ENCODE assay signal across 13 cellular contexts in the genomic region with DNA sequence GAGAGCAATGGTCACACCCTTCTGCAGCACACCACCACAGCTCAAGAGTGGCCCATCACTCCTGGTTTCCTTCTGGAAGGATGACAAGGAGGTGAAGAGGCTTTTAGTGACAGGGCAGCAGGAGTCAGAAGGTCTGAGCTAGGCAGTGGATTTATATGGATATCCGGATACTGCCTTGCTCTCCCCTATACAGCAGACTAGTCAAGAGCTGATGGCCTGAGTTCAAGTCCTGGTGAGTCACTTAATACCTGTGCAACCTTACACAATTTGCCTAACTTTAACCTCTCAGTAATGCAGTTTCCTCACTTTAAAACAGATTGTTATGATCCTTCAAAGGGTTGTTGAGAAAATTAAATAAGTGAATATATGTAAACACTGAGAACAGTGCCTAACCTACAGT. TPM values are rescaled to one million over a fixed set of nuclear protein-coding genes. Genes with fewer than 3 reads are reported as not detected.
A peak's percentile ranks its signal among the peaks of the same experiment; 100 is the strongest.
DNase-seq lines count a peak whose midpoint lies in the region; ATAC-seq and TF ChIP-seq lines count a peak whose summit lies in the region.
"Had no signal": no experiment of that assay in that cellular context is flagged by ENCODE, and none has a peak within 500 bp of the region (broad histone marks: within the 10 kb centered on the region; RNA-seq: fewer than 3 reads in every experiment).

No MANE protein-coding gene starts in this region.

- H3K4me1 ChIP-seq in right lobe of liver (peaks cover 4 to 92% (median 53%) of the 10 kb centered on the region in 4 donors), transverse colon (peaks cover 36 to 65% (median 46%) of the 10 kb centered on the region in 4 donors)

- H3K27ac ChIP-seq in right lobe of liver (peak overlapping the region; percentile 88 to 95 (median 94)), transverse colon (peak overlapping the region; percentile 78 to 84 (median 82))

- no TSS peak for BruUV-seq in MCF 10A (replicated peaks; lab: Mats Ljungman, UMichigan)

- DNase-seq in activated CD4-positive, alpha-beta T cell treated with anti-CD3 and anti-CD28 coated beads, Interleukin-2, amount 10 ng/mL, durations not matched to agents 7 days and 5 days = no peak
- DNase-seq in activated CD4-positive, alpha-beta T cell treated with anti-CD3 and anti-CD28 coated beads, Interleukin-2, amount 50 U/mL, for 4 hours = no peak
- DNase-seq in MCF 10A (ENCODE audit: unreplicated experiment) (peak; percentile 73), right lobe of liver (no peak), transverse colon (no peak), putamen (ENCODE audit: low spot score) (no peak), pons (ENCODE audit: low spot score) (no peak), OCI-M1 (lab: John Stamatoyannopoulos, UW) (no peak)
- DNase-seq: activated T-cell treated with anti-CD3 and anti-CD28 coated beads, Interleukin-2, amount 50 U/mL, for 1 hour; aorta; GF-D8; NCI-H446 had no signal

- H3K27me3 ChIP-seq in right lobe of liver (no peaks in the 10 kb centered on the region), transverse colon (no peaks in the 10 kb centered on the region)

- no peaks in the 10 kb centered on the region for H3K27me3 Mint-ChIP-seq in activated CD4-positive, alpha-beta T cell treated with anti-CD3 and anti-CD28 coated beads, Interleukin-2, amount 10 ng/mL, durations not matched to agents 7 days and 5 days
- no peaks in the 10 kb centered on the region for H3K27me3 Mint-ChIP-seq in MCF 10A (ENCODE audit: insufficient read depth, unreplicated experiment)
- H3K27me3 Mint-ChIP-seq: IgD-negative memory B cell had no signal

- no peaks in the 10 kb centered on the region for H3K9me3 Mint-ChIP-seq in activated CD4-positive, alpha-beta T cell treated with anti-CD3 and anti-CD28 coated beads, Interleukin-2, amount 10 ng/mL, durations not matched to agents 7 days and 5 days
- no peaks in the 10 kb centered on the region for H3K9me3 Mint-ChIP-seq in MCF 10A (ENCODE audit: unreplicated experiment)
- H3K9me3 Mint-ChIP-seq: IgD-negative memory B cell had no signal

- TF ChIP-seq CTCF in MCF 10A (IDR thresholded peaks at IDR 0.05; ENCODE audit: unreplicated experiment) = no peak
- no peak for TF ChIP-seq CTCF in right lobe of liver (IDR thresholded peaks at IDR 0.05)
- no peak for TF ChIP-seq CTCF in transverse colon (IDR thresholded peaks at IDR 0.05)

- intact Hi-C loops in MCF 10A (cut with micrococcal nuclease) = no loop called here
- intact Hi-C loops in right lobe of liver (cut with DNase I) = no loop called here
- intact Hi-C loops in transverse colon (cut with DNase I; ENCODE audit: low total_unique reads) = no loop called here

- TF ChIP-seq POLR2A in right lobe of liver (IDR thresholded peaks at IDR 0.05) = no peak
- no peak for TF ChIP-seq POLR2A in transverse colon (IDR thresholded peaks at IDR 0.05)

- H3K4me3 ChIP-seq in right lobe of liver (no peak overlapping the region), transverse colon (no peak overlapping the region)

- H3K36me3 Mint-ChIP-seq in activated CD4-positive, alpha-beta T cell treated with anti-CD3 and anti-CD28 coated beads, Interleukin-2, amount 10 ng/mL, durations not matched to agents 7 days and 5 days (ENCODE audit: low read depth) = no peaks in the 10 kb centered on the region
- peaks cover 10% of the 10 kb centered on the region for H3K36me3 Mint-ChIP-seq in MCF 10A (ENCODE audit: insufficient read depth, unreplicated experiment)

- no peak for TF ChIP-seq EP300 in transverse colon (IDR thresholded peaks at IDR 0.05; ENCODE audit: low read depth)

- no peak for ATAC-seq in right lobe of liver

- in situ Hi-C loops in transverse colon (cut with MboI; ENCODE audit: low pct_ligation_motif_present in 1 of 4, low pct_unique_long_range_greater_than_20kb in 1 of 4, low sequenced_read_pairs in 3 of 4) = no loop called here

- CTCF ChIA-PET in activated CD4-positive, alpha-beta T cell treated with anti-CD3 and anti-CD28 coated beads, Interleukin-2, amount 10 ng/mL, durations not matched to agents 7 days and 5 days (lab: Charles Lee) = interaction anchor here (0.5 to 1.5 kb wide), 4 partner anchors 9 to 135 kb away, joined by 4 read pairs; no protein-coding TSS in a partner anchor
- CTCF ChIA-PET in MCF 10A (lab: Yijun Ruan, JAX) = interaction anchor here (1.0 to 2.4 kb wide), 4 partner anchors 8 to 62 kb away, joined by 3 to 6 read pairs (median 4); no protein-coding TSS in a partner anchor

- WGBS in right lobe of liver (ENCODE audit: insufficient coverage, low coverage, low lambda C conversion rate, missing lambda C conversion rate) = 67% methylated on average over 1 of the region's 1 CpG
- 71 to 93% methylated on average over 1 of the region's 1 CpG for WGBS in transverse colon (ENCODE audit: low coverage in 1 of 2), 2 donors

- POLR2A ChIA-PET in activated CD4-positive, alpha-beta T cell treated with anti-CD3 and anti-CD28 coated beads, Interleukin-2, amount 10 ng/mL, durations not matched to agents 7 days and 5 days (lab: Charles Lee) = no interaction called here
- POLR2A ChIA-PET in MCF 10A (lab: Yijun Ruan, JAX) = interaction anchor here (0.9 to 7.5 kb wide), 3 partner anchors 21 to 137 kb away, joined by 3 to 168 read pairs (median 5); a partner anchor contains a TSS

- H3K9me3 ChIP-seq in right lobe of liver (no peaks in the 10 kb centered on the region), transverse colon (no peaks in the 10 kb centered on the region)

- H3K4me3 Mint-ChIP-seq in activated CD4-positive, alpha-beta T cell treated with anti-CD3 and anti-CD28 coated beads, Interleukin-2, amount 10 ng/mL, durations not matched to agents 7 days and 5 days = no peak overlapping the region
- no peak overlapping the region for H3K4me3 Mint-ChIP-seq in MCF 10A (ENCODE audit: unreplicated experiment)
- H3K4me3 Mint-ChIP-seq: IgD-negative memory B cell had no signal

- H3K27ac Mint-ChIP-seq in activated CD4-positive, alpha-beta T cell treated with anti-CD3 and anti-CD28 coated beads, Interleukin-2, amount 10 ng/mL, durations not matched to agents 7 days and 5 days = peak overlapping the region; percentile 64
- peak overlapping the region; percentile 88 for H3K27ac Mint-ChIP-seq in MCF 10A (ENCODE audit: low read depth, unreplicated experiment)

- peaks cover 51% of the 10 kb centered on the region for H3K4me1 Mint-ChIP-seq in activated CD4-positive, alpha-beta T cell treated with anti-CD3 and anti-CD28 coated beads, Interleukin-2, amount 10 ng/mL, durations not matched to agents 7 days and 5 days
- H3K4me1 Mint-ChIP-seq in MCF 10A (ENCODE audit: insufficient read depth, unreplicated experiment) = peaks cover 55% of the 10 kb centered on the region

- no peaks in the 10 kb centered on the region for H3K36me3 ChIP-seq in right lobe of liver
- H3K36me3 ChIP-seq in transverse colon = no peaks in the 10 kb centered on the region

RNA-seq across cellular contexts. Expression of a gene that starts 22.9 kb away (rescaled TPM):
- total RNA-seq in activated CD4-positive, alpha-beta T cell treated with anti-CD3 and anti-CD28 coated beads, Interleukin-2, amount 10 ng/mL, durations not matched to agents 7 days and 5 days = 100 to 1,000 TPM in 1 of 2 experiments, 10 to 100 TPM in 1; 82.2 to 101 TPM
- 24.0 and 24.8 TPM in 2 replicates for total RNA-seq in MCF 10A (2022)
- 10 to 100 TPM; 50.1 to 98.2 (median 81.8) TPM for total RNA-seq in right lobe of liver
- total RNA-seq in transverse colon = 100 to 1,000 TPM; 112 to 191 (median 136) TPM
